Comparison of ENCODE assay signal across 19 cellular contexts in the genomic region with DNA sequence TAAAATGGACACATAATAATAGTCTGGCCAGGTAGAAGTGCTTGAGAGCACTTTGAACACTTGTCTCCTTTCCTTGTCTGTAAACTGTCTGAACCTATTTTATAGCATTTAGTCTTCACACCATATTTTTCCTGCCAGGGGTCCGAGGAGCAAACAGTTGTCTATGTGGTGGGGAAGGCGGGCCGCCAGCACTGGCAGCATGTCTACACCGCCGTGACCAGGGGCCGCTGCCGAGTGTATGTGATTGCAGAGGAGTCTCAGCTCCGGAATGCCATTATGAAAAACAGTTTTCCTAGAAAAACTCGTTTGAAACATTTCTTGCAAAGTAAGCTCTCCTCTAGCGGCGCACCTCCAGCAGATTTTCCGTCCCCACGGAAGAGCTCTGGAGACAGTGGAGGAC. TPM values are rescaled to one million over a fixed set of nuclear protein-coding genes. Genes with fewer than 3 reads are reported as not detected.
DNase-seq lines count a peak whose midpoint lies in the region; ATAC-seq, FAIRE-seq and TF ChIP-seq lines count a peak whose summit lies in the region.
"Had no signal": no experiment of that assay in that cellular context is flagged by ENCODE, and none has a peak within 500 bp of the region (broad histone marks: within the 10 kb centered on the region; RNA-seq: fewer than 3 reads in every experiment).

No MANE protein-coding gene starts in this region.

- no peak overlapping the region for H3K4me3 Mint-ChIP-seq in activated CD4-positive, alpha-beta T cell treated with anti-CD3 and anti-CD28 coated beads, Interleukin-2, amount 10 ng/mL, durations not matched to agents 24 days and 14 days
- no peak overlapping the region for H3K4me3 Mint-ChIP-seq in activated CD4-positive, alpha-beta T cell treated with anti-CD3 and anti-CD28 coated beads, Interleukin-2, amount 10 ng/mL, durations not matched to agents 7 days and 5 days
- H3K4me3 Mint-ChIP-seq in CD14-positive monocyte, result no peak overlapping the region
- H3K4me3 Mint-ChIP-seq: B cell; CD4-positive, alpha-beta memory T cell; H9 had no signal

- DNase-seq in activated CD4-positive, alpha-beta T cell treated with anti-CD3 and anti-CD28 coated beads, Interleukin-2, amount 10 ng/mL, durations not matched to agents 24 days and 14 days, result peak; percentile 44
- no peak for DNase-seq in activated CD4-positive, alpha-beta T cell treated with anti-CD3 and anti-CD28 coated beads, Interleukin-2, amount 10 ng/mL, durations not matched to agents 7 days and 5 days
- DNase-seq in GM12892 (ENCODE audit: insufficient read length) (no peak), mesenchymal stem cell (no peak), foreskin keratinocyte (no peak), CD14-positive monocyte (ENCODE audit: low spot score) (no peak)
- DNase-seq: Caco-2; CD4-positive, alpha-beta memory T cell; DMS153; DND-41; GM23248; H9 had no signal

- intact Hi-C loops in activated CD4-positive, alpha-beta T cell treated with anti-CD3 and anti-CD28 coated beads, Interleukin-2, amount 10 ng/mL, durations not matched to agents 24 days and 14 days (cut with micrococcal nuclease), result no loop called here
- intact Hi-C loops in CD14-positive monocyte (cut with micrococcal nuclease), result no loop called here

- no peak overlapping the region for H3K23ac ChIP-seq in mesenchymal stem cell (ENCODE audit: low read length in 2 of 2)

- H3K27me3 Mint-ChIP-seq in activated CD4-positive, alpha-beta T cell treated with anti-CD3 and anti-CD28 coated beads, Interleukin-2, amount 10 ng/mL, durations not matched to agents 24 days and 14 days, result no peaks in the 10 kb centered on the region
- H3K27me3 Mint-ChIP-seq in activated CD4-positive, alpha-beta T cell treated with anti-CD3 and anti-CD28 coated beads, Interleukin-2, amount 10 ng/mL, durations not matched to agents 7 days and 5 days, result no peaks in the 10 kb centered on the region
- peaks cover 0 to 2% (median 0%) of the 10 kb centered on the region in 3 donors for H3K27me3 Mint-ChIP-seq in CD14-positive monocyte (ENCODE audit: low read depth in 3 of 3)
- H3K27me3 Mint-ChIP-seq: B cell; CD4-positive, alpha-beta memory T cell had no signal

- 93% methylated on average over 13 of the region's 13 CpGs for WGBS in mesenchymal stem cell

- H3K27ac ChIP-seq in mesenchymal stem cell (ENCODE audit: low read length, poor library complexity, severe bottlenecking) (no peak overlapping the region), foreskin keratinocyte (no peak overlapping the region)
- H3K27ac ChIP-seq: 22Rv1, BLaER1, C4-2B, GM23248 had no signal

- H3K36me3 Mint-ChIP-seq in activated CD4-positive, alpha-beta T cell treated with anti-CD3 and anti-CD28 coated beads, Interleukin-2, amount 10 ng/mL, durations not matched to agents 24 days and 14 days (ENCODE audit: low read depth), result peaks cover 50% of the 10 kb centered on the region
- H3K36me3 Mint-ChIP-seq in activated CD4-positive, alpha-beta T cell treated with anti-CD3 and anti-CD28 coated beads, Interleukin-2, amount 10 ng/mL, durations not matched to agents 7 days and 5 days (ENCODE audit: low read depth), result peaks cover 64% of the 10 kb centered on the region
- H3K36me3 Mint-ChIP-seq in CD14-positive monocyte, result peaks cover 44 to 56% of the 10 kb centered on the region in 2 donors

- H3K9me3 ChIP-seq in mesenchymal stem cell (ENCODE audit: control insufficient read depth, low read length), result no peaks in the 10 kb centered on the region
- H3K9me3 ChIP-seq: BLaER1, Caco-2 had no signal

- no peak overlapping the region for H3K18ac ChIP-seq in mesenchymal stem cell (ENCODE audit: low read depth in 1 of 2, low read length in 2 of 2)

- no peak overlapping the region for H2AFZ ChIP-seq in mesenchymal stem cell (ENCODE audit: low read depth, low read length)
- H2AFZ ChIP-seq: GM23248 had no signal

- no peak for ATAC-seq in foreskin keratinocyte
- ATAC-seq: HCT116 had no signal

- H4K91ac ChIP-seq in mesenchymal stem cell (ENCODE audit: low read length), result no peak overlapping the region

- no peak for TF ChIP-seq POLR2A in GM12892 (IDR thresholded peaks at IDR 0.05; ENCODE audit: low read depth, low read length)

- FAIRE-seq in GM12892 (lab: Jason Lieb, UNC), result peak; percentile 24
- FAIRE-seq: GM19239, H1 had no signal

- H3K27ac Mint-ChIP-seq in activated CD4-positive, alpha-beta T cell treated with anti-CD3 and anti-CD28 coated beads, Interleukin-2, amount 10 ng/mL, durations not matched to agents 24 days and 14 days, result no peak overlapping the region
- H3K27ac Mint-ChIP-seq in activated CD4-positive, alpha-beta T cell treated with anti-CD3 and anti-CD28 coated beads, Interleukin-2, amount 10 ng/mL, durations not matched to agents 7 days and 5 days, result no peak overlapping the region
- no peak overlapping the region for H3K27ac Mint-ChIP-seq in CD14-positive monocyte
- H3K27ac Mint-ChIP-seq: B cell had no signal

- CTCF ChIA-PET in activated CD4-positive, alpha-beta T cell treated with anti-CD3 and anti-CD28 coated beads, Interleukin-2, amount 10 ng/mL, durations not matched to agents 7 days and 5 days (lab: Charles Lee), result no interaction called here

- TF ChIP-seq CTCF in foreskin keratinocyte (conservative IDR thresholded peaks at IDR 0.05) (no peak), CD14-positive monocyte (IDR thresholded peaks at IDR 0.05) (no peak)

- H2AK5ac ChIP-seq in mesenchymal stem cell (ENCODE audit: low read length, severe bottlenecking), result no peak overlapping the region

- H3K4ac ChIP-seq in mesenchymal stem cell (ENCODE audit: low read depth in 1 of 2, low read length in 2 of 2), result no peak overlapping the region

- no peak overlapping the region for H2BK5ac ChIP-seq in mesenchymal stem cell (ENCODE audit: low read depth, low read length, poor library complexity, severe bottlenecking)

- H3K4me1 Mint-ChIP-seq in activated CD4-positive, alpha-beta T cell treated with anti-CD3 and anti-CD28 coated beads, Interleukin-2, amount 10 ng/mL, durations not matched to agents 24 days and 14 days, result peaks cover 11% of the 10 kb centered on the region
- H3K4me1 Mint-ChIP-seq in activated CD4-positive, alpha-beta T cell treated with anti-CD3 and anti-CD28 coated beads, Interleukin-2, amount 10 ng/mL, durations not matched to agents 7 days and 5 days, result peaks cover 4% of the 10 kb centered on the region
- peaks cover 2% of the 10 kb centered on the region for H3K4me1 Mint-ChIP-seq in CD14-positive monocyte
- H3K4me1 Mint-ChIP-seq: B cell, H9 had no signal

- H3K4me2 ChIP-seq in mesenchymal stem cell (ENCODE audit: low read length, poor library complexity, severe bottlenecking), result no peak overlapping the region
- H3K4me2 ChIP-seq: BLaER1 had no signal

- H4K8ac ChIP-seq in mesenchymal stem cell (ENCODE audit: low read length), result no peak overlapping the region

- H3K4me1 ChIP-seq in mesenchymal stem cell (ENCODE audit: control insufficient read depth, insufficient read depth, low read depth, low read length) (no peaks in the 10 kb centered on the region), foreskin keratinocyte (peaks cover 21% of the 10 kb centered on the region)
- H3K4me1 ChIP-seq: BLaER1, Caco-2 had no signal

- peaks cover 5 to 6% of the 10 kb centered on the region in 2 experiments for H3K36me3 ChIP-seq in mesenchymal stem cell (ENCODE audit: control insufficient read depth in 1 of 2, insufficient read depth in 2 of 2, low read depth in 1 of 2, low read length in 2 of 2)

- H3K9me3 Mint-ChIP-seq in activated CD4-positive, alpha-beta T cell treated with anti-CD3 and anti-CD28 coated beads, Interleukin-2, amount 10 ng/mL, durations not matched to agents 24 days and 14 days, result no peaks in the 10 kb centered on the region
- no peaks in the 10 kb centered on the region for H3K9me3 Mint-ChIP-seq in activated CD4-positive, alpha-beta T cell treated with anti-CD3 and anti-CD28 coated beads, Interleukin-2, amount 10 ng/mL, durations not matched to agents 7 days and 5 days
- H3K9me3 Mint-ChIP-seq in CD14-positive monocyte, result peaks cover 0 to 3% (median 1%) of the 10 kb centered on the region in 7 donors
- H3K9me3 Mint-ChIP-seq: CD4-positive, alpha-beta memory T cell; H9 had no signal

- H3K4me3 ChIP-seq in mesenchymal stem cell (ENCODE audit: insufficient read depth in 1 of 2, low read depth in 1 of 2, low read length in 2 of 2), result no peak overlapping the region
- H3K4me3 ChIP-seq: BLaER1, GM23248 had no signal

- no peak overlapping the region for H3K9ac ChIP-seq in mesenchymal stem cell (ENCODE audit: low read length)
- H3K9ac ChIP-seq: BLaER1, GM23248 had no signal

- no peaks in the 10 kb centered on the region for H3K27me3 ChIP-seq in mesenchymal stem cell (ENCODE audit: control insufficient read depth in 1 of 2, insufficient read depth in 1 of 2, low read length in 2 of 2)
- H3K27me3 ChIP-seq in foreskin keratinocyte, result no peaks in the 10 kb centered on the region
- H3K27me3 ChIP-seq: BLaER1 had no signal

- no peak overlapping the region for H2BK12ac ChIP-seq in mesenchymal stem cell (ENCODE audit: low read length in 2 of 2)

- peak overlapping the region; percentile 19 for H2BK120ac ChIP-seq in mesenchymal stem cell (ENCODE audit: low read depth, low read length)

- POLR2A ChIA-PET in activated CD4-positive, alpha-beta T cell treated with anti-CD3 and anti-CD28 coated beads, Interleukin-2, amount 10 ng/mL, durations not matched to agents 7 days and 5 days (lab: Charles Lee), result no interaction called here

- H2BK15ac ChIP-seq in mesenchymal stem cell (ENCODE audit: low read depth, poor library complexity, severe bottlenecking), result no peak overlapping the region

- H3K14ac ChIP-seq in mesenchymal stem cell (ENCODE audit: low read length in 2 of 2), result no peak overlapping the region

- no peaks in the 10 kb centered on the region for H3K79me1 ChIP-seq in mesenchymal stem cell (replicated peaks; ENCODE audit: low read length, poor library complexity, severe bottlenecking)

RNA-seq across cellular contexts. Expression of gene HELB, which starts 28.7 kb away (rescaled TPM):
- 20.2 and 21.4 TPM in 2 replicates for total RNA-seq in activated CD4-positive, alpha-beta T cell treated with anti-CD3 and anti-CD28 coated beads, Interleukin-2, amount 10 ng/mL, durations not matched to agents 24 days and 14 days
- total RNA-seq in activated CD4-positive, alpha-beta T cell treated with anti-CD3 and anti-CD28 coated beads, Interleukin-2, amount 10 ng/mL, durations not matched to agents 7 days and 5 days, result 10 to 100 TPM; 42.3 to 43.3 TPM
- polyA plus RNA-seq in GM12892 (2012; ENCODE audit: missing spikeins), result 5.6 TPM
- 0.39 TPM for polyA plus RNA-seq in mesenchymal stem cell (2013, experiment 1 of 2)
- 0.40 TPM for polyA plus RNA-seq in mesenchymal stem cell (2013, experiment 2 of 2)
- total RNA-seq in foreskin keratinocyte, result 2.5 and 3.5 TPM in 2 replicates
- polyA plus RNA-seq in foreskin keratinocyte (0.26 and 0.28 TPM in 2 replicates), CD14-positive monocyte (1 to 10 TPM; 1.8 to 3.0 TPM)
